ENCODE assay signal across 39 cellular contexts in the genomic region with DNA sequence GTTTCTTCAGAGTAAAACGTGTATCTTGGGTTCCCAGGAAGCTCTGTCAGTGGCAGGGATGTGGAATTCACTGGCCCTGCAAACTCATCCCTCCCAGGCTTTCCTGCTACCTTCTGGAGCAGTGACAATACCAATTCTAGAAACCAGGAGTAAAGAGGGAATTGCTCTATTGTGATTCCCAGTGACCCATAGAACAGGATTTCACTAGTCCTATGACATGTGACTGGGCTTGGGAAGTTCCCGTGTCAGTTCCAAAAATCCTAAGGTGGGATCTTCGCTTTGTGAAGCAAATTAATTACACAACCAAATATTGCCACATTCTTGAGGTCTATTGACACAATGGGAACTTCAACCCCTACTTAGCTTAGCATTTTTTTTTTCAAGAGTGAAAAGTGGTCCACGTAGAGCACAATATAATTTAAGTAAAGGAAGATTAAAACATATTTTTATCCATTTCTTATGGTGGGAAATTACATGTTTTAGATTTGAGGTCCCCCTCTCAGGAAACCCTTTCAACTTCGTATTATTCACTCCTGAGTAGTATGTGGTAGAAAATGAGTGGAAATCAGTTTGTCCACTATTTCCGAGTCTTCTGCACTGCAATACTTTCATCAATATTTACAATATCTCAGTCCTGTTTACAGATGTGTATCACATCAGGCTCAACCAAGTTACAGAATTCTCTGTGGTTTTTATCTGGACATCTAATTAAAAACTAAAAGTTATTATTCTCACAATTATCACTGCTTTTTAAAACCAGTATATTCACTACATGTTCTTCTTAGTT.
DNase-seq lines count a peak whose midpoint lies in the region; ATAC-seq, FAIRE-seq and TF ChIP-seq lines count a peak whose summit lies in the region.
"Had no signal": no experiment of that assay in that cellular context is flagged by ENCODE, and none has a peak within 500 bp of the region (broad histone marks: within the 10 kb centered on the region; RNA-seq: fewer than 3 reads in every experiment).

No MANE protein-coding gene starts in this region.

- H4K20me1 ChIP-seq in SK-N-SH (ENCODE audit: insufficient read depth) (no peaks in the 10 kb centered on the region), endothelial cell of umbilical vein (replicated peaks; ENCODE audit: control insufficient read depth, extremely low read depth, insufficient read depth, low read length) (no peaks in the 10 kb centered on the region), HepG2 (ENCODE audit: insufficient read depth, low read length) (no peaks in the 10 kb centered on the region)

- in situ Hi-C loops in HepG2 (cut with HindIII; ENCODE audit: extremely low pct_ligation_motif_present, low pct_unique_long_range_greater_than_20kb): no loop called here

- CTCF ChIA-PET in SK-N-SH (lab: Yijun Ruan, JAX) (no interaction called here), endothelial cell of umbilical vein (lab: Charles Lee) (no interaction called here), HepG2 (lab: Yijun Ruan, JAX; ENCODE audit: low intra/inter-chr PET ratio, low total read pairs) (no interaction called here)

- ATAC-seq in SK-N-SH treated with all-trans-retinoic acid at 6 μM for 48 hours (no peak), HepG2 (peak; percentile 89)
- no peak for ATAC-seq in activated naive CD4-positive, alpha-beta T cell treated with anti-CD3 and anti-CD28 coated beads, Interleukin-2, amount 50 U/mL, for 72 hours
- ATAC-seq: activated CD8-positive, alpha-beta T cell treated with anti-CD3 and anti-CD28 coated beads for 36 hours; K562; stimulated activated naive CD8-positive, alpha-beta T cell treated with anti-CD3 and anti-CD28 coated beads, Interleukin-15, Interleukin-2, amounts not matched to agents 100 U/mL and 50 U/mL, for 24 hours had no signal

- no peaks in the 10 kb centered on the region for H3K9me1 ChIP-seq in endothelial cell of umbilical vein (replicated peaks; ENCODE audit: control insufficient read depth, extremely low read depth, insufficient read depth, low read length)

- dilution Hi-C loops in endothelial cell of umbilical vein (cut with MboI; ENCODE audit: extremely low pct_ligation_motif_present, low sequenced_read_pairs): no loop called here

- no peaks in the 10 kb centered on the region for H3K9me3 Mint-ChIP-seq in activated naive CD4-positive, alpha-beta T cell treated with anti-CD3 and anti-CD28 coated beads, Interleukin-2, amount 50 U/mL, for 72 hours
- H3K9me3 Mint-ChIP-seq: activated CD8-positive, alpha-beta T cell treated with anti-CD3 and anti-CD28 coated beads for 36 hours; activated T-helper 2 cell treated with anti-CD3 and anti-CD28 coated beads, Interferon-gamma antibody, Interleukin-2, Interleukin-4, amounts not matched to agents 10 μg/mL and 5 μg/mL and 100 μg/mL, durations not matched to agents 14 hours and 24 hours and 36 hours; nephron progenitor cell; T-helper 1 cell treated with Interleukin-12 subunit alpha and Interleukin-12 subunit beta and Interleukin-4 antibody, amounts not matched to agents 30 μg/mL and 1 μg/mL, for 36 hours had no signal

- TF ChIP-seq CTCF in SK-N-SH (IDR thresholded peaks at IDR 0.05): no peak
- no peak for TF ChIP-seq CTCF in endothelial cell of umbilical vein (IDR thresholded peaks at IDR 0.05; ENCODE audit: extremely low read depth in 1 of 2, insufficient read depth in 1 of 2, low read depth in 1 of 2, low read length in 2 of 2)
- TF ChIP-seq CTCF in HepG2 (CRISPR knock-in tag; IDR thresholded peaks at IDR 0.05): no peak

- H3K9me3 ChIP-seq in SK-N-SH (no peaks in the 10 kb centered on the region), endothelial cell of umbilical vein (replicated peaks; ENCODE audit: control insufficient read depth, insufficient read depth, low read length) (no peaks in the 10 kb centered on the region), HepG2 (ENCODE audit: low read length) (no peaks in the 10 kb centered on the region), skeletal muscle satellite cell (replicated peaks; ENCODE audit: low read length) (no peaks in the 10 kb centered on the region)
- H3K9me3 ChIP-seq: pancreas, spleen, thoracic aorta had no signal

- no peaks in the 10 kb centered on the region for H3K79me2 ChIP-seq in SK-N-SH (ENCODE audit: insufficient read depth)
- H3K79me2 ChIP-seq in endothelial cell of umbilical vein (ENCODE audit: control insufficient read depth, insufficient read depth, low read length): no peaks in the 10 kb centered on the region
- H3K79me2 ChIP-seq in HepG2 (ENCODE audit: insufficient read depth, low read length): peaks cover 45% of the 10 kb centered on the region

- WGBS in SK-N-SH (ENCODE audit: low lambda C conversion rate): 67% methylated on average over 6 of the region's 6 CpGs
- 1% methylated on average over 6 of the region's 6 CpGs for WGBS in HepG2 (ENCODE audit: low lambda C conversion rate)

- intact Hi-C loops in endothelial cell of umbilical vein (cut with micrococcal nuclease): no loop called here
- intact Hi-C loops in HepG2 (cut with micrococcal nuclease; ENCODE audit: unreplicated experiment): loop anchor here (2.0 kb wide), 2 partner anchors 14 to 88 kb away; no protein-coding TSS in a partner anchor

- POLR2A ChIA-PET in SK-N-SH (lab: Yijun Ruan, JAX): no interaction called here
- POLR2A ChIA-PET in endothelial cell of umbilical vein (lab: Charles Lee): no interaction called here
- POLR2A ChIA-PET in HepG2 (lab: Yijun Ruan, JAX): interaction anchor here (0.6 to 2.4 kb wide), 5 partner anchors 8 to 717 kb away, joined by 3 to 11 read pairs (median 6); no protein-coding TSS in a partner anchor

- H3K4me2 ChIP-seq in SK-N-SH: 0 out of 2 replicates have a peak overlapping the region, but pooled peaks have one; percentile 7
- peak overlapping the region; percentile 37 for H3K4me2 ChIP-seq in endothelial cell of umbilical vein (ENCODE audit: insufficient read depth, low read length)
- peak overlapping the region; percentile 84 for H3K4me2 ChIP-seq in HepG2 (ENCODE audit: low read depth, low read length)
- peak overlapping the region; percentile 50 for H3K4me2 ChIP-seq in skeletal muscle satellite cell (ENCODE audit: low read length)

- BruUV-seq in endothelial cell of umbilical vein (replicated peaks; lab: Mats Ljungman, UMichigan) (no TSS peak), HepG2 (replicated peaks; lab: Mats Ljungman, UMichigan) (no TSS peak)

- H3F3A ChIP-seq in SK-N-SH (replicated peaks; ENCODE audit: insufficient read depth): peaks cover 13% of the 10 kb centered on the region

- TF ChIP-seq EP300 in SK-N-SH (IDR thresholded peaks at IDR 0.05; ENCODE audit: borderline replicate concordance in 1 of 2, low read depth in 1 of 2, low read length in 1 of 2) (no peak), HepG2 (IDR thresholded peaks at IDR 0.05; ENCODE audit: low read depth in 2 of 2, low read length in 2 of 2) (peak; percentile 78 to 93; a peak in 3 of 4 replicates), HepG2 (CRISPR knock-in tag; IDR thresholded peaks at IDR 0.05; ENCODE audit: borderline replicate concordance) (peak; percentile 56; the same call in 1 of the 2 replicates)

- no peak overlapping the region for H3K27ac Mint-ChIP-seq in activated naive CD4-positive, alpha-beta T cell treated with anti-CD3 and anti-CD28 coated beads, Interleukin-2, amount 50 U/mL, for 72 hours
- H3K27ac Mint-ChIP-seq: activated CD8-positive, alpha-beta T cell treated with anti-CD3 and anti-CD28 coated beads for 36 hours; activated naive CD8-positive, alpha-beta T cell; activated T-helper 2 cell treated with anti-CD3 and anti-CD28 coated beads, Interferon-gamma antibody, Interleukin-2, Interleukin-4, amounts not matched to agents 10 μg/mL and 5 μg/mL and 100 μg/mL, durations not matched to agents 14 hours and 24 hours and 36 hours; nephron progenitor cell; T-helper 1 cell treated with Interleukin-12 subunit alpha and Interleukin-12 subunit beta and Interleukin-4 antibody, amounts not matched to agents 30 μg/mL and 1 μg/mL, for 36 hours had no signal

- DNase-seq in SK-N-SH (no peak), endothelial cell of umbilical vein (ENCODE audit: low read depth, low spot score) (no peak), HepG2 (ENCODE audit: low spot score) (peak; percentile 94), A172 (ENCODE audit: low spot score) (no peak)
- no peak for DNase-seq in activated T-cell treated with anti-CD3 and anti-CD28 coated beads, Interleukin-2, amount 50 U/mL, for 1 hour
- DNase-seq in activated naive CD4-positive, alpha-beta T cell treated with anti-CD3 and anti-CD28 coated beads, Interleukin-2, amount 50 U/mL, for 72 hours (ENCODE audit: low spot score in 2 of 2): no peak
- DNase-seq: activated CD4-positive, CD25-positive, alpha-beta regulatory T cell treated with anti-CD3 and anti-CD28 coated beads, Interleukin-2, amount 50 U/mL, for 72 hours; activated CD8-positive, alpha-beta T cell treated with anti-CD3 and anti-CD28 coated beads for 36 hours; anterior cingulate cortex; COR-L47; effector CD8-positive, alpha-beta T cell; erythroblast; head of caudate nucleus; NCI-H1092; NCI-H187; NCI-H2171 treated with DMSO at 0.1 percent for 48 hours; NCI-H510A treated with DMSO at 0.1 percent for 48 hours; nephron progenitor cell; pancreas; retina; spleen; stimulated activated CD4-positive, alpha-beta T cell treated with anti-CD3 and anti-CD28 coated beads, Interleukin-2, amount 100 ng/mL, for 24 hours; stimulated activated naive CD8-positive, alpha-beta T cell treated with anti-CD3 and anti-CD28 coated beads, Interleukin-15, Interleukin-2, amounts not matched to agents 100 U/mL and 50 U/mL, for 24 hours had no signal

- no peaks in the 10 kb centered on the region for H3K36me3 Mint-ChIP-seq in activated naive CD4-positive, alpha-beta T cell treated with anti-CD3 and anti-CD28 coated beads, Interleukin-2, amount 50 U/mL, for 72 hours
- H3K36me3 Mint-ChIP-seq: activated naive CD8-positive, alpha-beta T cell had no signal

- H3K9me2 ChIP-seq in SK-N-SH: no peaks in the 10 kb centered on the region

- H3K36me3 ChIP-seq in SK-N-SH (replicated peaks in 1 of 2; ENCODE audit: control insufficient read depth in 1 of 2, insufficient read depth in 2 of 2, low read length in 1 of 2) (no peaks in the 10 kb centered on the region), endothelial cell of umbilical vein (ENCODE audit: control insufficient read depth in 2 of 2, extremely low read depth in 1 of 2, insufficient read depth in 2 of 2, low read length in 2 of 2) (no peaks in the 10 kb centered on the region), HepG2 (replicated peaks in 1 of 2; ENCODE audit: control insufficient read depth in 1 of 2, insufficient read depth in 2 of 2, low read length in 2 of 2) (no peaks in the 10 kb centered on the region), skeletal muscle satellite cell (ENCODE audit: insufficient read depth, low read length) (no peaks in the 10 kb centered on the region)
- H3K36me3 ChIP-seq: cardiac muscle cell, pancreas, spleen, thoracic aorta had no signal

- TF ChIP-seq RAD21 in SK-N-SH (IDR thresholded peaks at IDR 0.05; ENCODE audit: low read length) (no peak), HepG2 (CRISPR knock-in tag; IDR thresholded peaks at IDR 0.05) (no peak; the same call in 1 of the 2 replicates)

- H3K27ac ChIP-seq in SK-N-SH (ENCODE audit: low read depth in 2 of 2, low read length in 1 of 2) (peak overlapping the region in 1 of 2 experiments; percentile 59; a peak in 2 of 4 replicates), endothelial cell of umbilical vein (ENCODE audit: insufficient read depth, low read depth, low read length) (no peak overlapping the region), HepG2 (ENCODE audit: extremely low read length, insufficient read depth, low read length) (peak overlapping the region; percentile 94)
- H3K27ac ChIP-seq: 22Rv1, C4-2B, cardiac muscle cell, foreskin keratinocyte, pancreas, RWPE1, spleen had no signal

- H3K4me3 ChIP-seq in SK-N-SH (ENCODE audit: low read depth in 2 of 2, low read length in 1 of 2) (no peak overlapping the region), endothelial cell of umbilical vein (replicated peaks in 1 of 3; ENCODE audit: insufficient read depth in 1 of 3, low read depth in 1 of 3, low read length in 3 of 3) (no peak overlapping the region), HepG2 (replicated peaks in 1 of 3; ENCODE audit: insufficient read depth in 1 of 3, low read depth in 2 of 3, low read length in 3 of 3) (peak overlapping the region; percentile 62 to 67 (median 65); a peak in 5 of 6 replicates), skeletal muscle satellite cell (ENCODE audit: low read length) (no peak overlapping the region)
- H3K4me3 ChIP-seq: cardiac muscle cell, coronary artery, K562, lung, pancreas, spleen, thoracic aorta had no signal

- H3K4me1 ChIP-seq in SK-N-SH (ENCODE audit: control insufficient read depth in 1 of 2, insufficient read depth in 2 of 2, low read depth in 1 of 2, low read length in 1 of 2) (peaks cover 8 to 26% of the 10 kb centered on the region in 2 experiments; a peak in 3 of 4 replicates), endothelial cell of umbilical vein (ENCODE audit: control insufficient read depth, extremely low read depth, insufficient read depth, low read length) (peaks cover 13% of the 10 kb centered on the region), HepG2 (ENCODE audit: insufficient read depth, low read length) (peaks cover 94% of the 10 kb centered on the region), skeletal muscle satellite cell (ENCODE audit: control insufficient read depth, insufficient read depth, low read length) (peaks cover 17% of the 10 kb centered on the region)
- H3K4me1 ChIP-seq: foreskin keratinocyte, pancreas, spleen had no signal

- H2AFZ ChIP-seq in SK-N-SH (ENCODE audit: low read depth) (no peak overlapping the region), endothelial cell of umbilical vein (ENCODE audit: low read depth, low read length) (no peak overlapping the region), HepG2 (ENCODE audit: low read length) (peak overlapping the region; percentile 32)

- TF ChIP-seq POLR2A in endothelial cell of umbilical vein (IDR thresholded peaks at IDR 0.05; ENCODE audit: low read depth, low read length): no peak
- TF ChIP-seq POLR2A in HepG2 (IDR thresholded peaks at IDR 0.05; ENCODE audit: insufficient read depth in 1 of 2, low read depth in 2 of 2, low read length in 2 of 2): peak; percentile 42 to 86; a peak in 3 of 4 replicates

- no peak overlapping the region for H3K9ac ChIP-seq in SK-N-SH
- H3K9ac ChIP-seq in endothelial cell of umbilical vein (replicated peaks; ENCODE audit: extremely low read depth, insufficient read depth, low read length): no peak overlapping the region
- H3K9ac ChIP-seq in HepG2 (ENCODE audit: insufficient read depth, low read depth, low read length): peak overlapping the region; percentile 73
- peak overlapping the region; percentile 43 for H3K9ac ChIP-seq in skeletal muscle satellite cell (ENCODE audit: low read depth, low read length)

- H3K27me3 ChIP-seq in SK-N-SH (ENCODE audit: insufficient read depth) (no peaks in the 10 kb centered on the region), endothelial cell of umbilical vein (ENCODE audit: control insufficient read depth in 2 of 2, insufficient read depth in 2 of 2, low read length in 2 of 2) (peaks cover 0 to 2% of the 10 kb centered on the region in 2 experiments), HepG2 (ENCODE audit: control insufficient read depth in 1 of 2, insufficient read depth in 2 of 2, low read length in 2 of 2) (no peaks in the 10 kb centered on the region), skeletal muscle satellite cell (ENCODE audit: control insufficient read depth, insufficient read depth, low read length) (peaks cover 8% of the 10 kb centered on the region)
- H3K27me3 ChIP-seq: cardiac muscle cell, foreskin keratinocyte, pancreas, spleen had no signal

- no peak for FAIRE-seq in endothelial cell of umbilical vein (lab: Jason Lieb, UNC)
- peak; percentile 93 for FAIRE-seq in HepG2 (lab: Jason Lieb, UNC)
- FAIRE-seq: K562, pancreas, TTC549, urothelium cell line had no signal

Comparison
In these comparisons a context has a peak if more than half of its experiments do, and no peak if none do; other contexts are left out.
1. H3K4me2 ChIP-seq: peak in every context shown above with its lines; median percentile 84 in HepG2; 50 in skeletal muscle satellite cell; 37 in endothelial cell of umbilical vein; 7 in SK-N-SH.
2. H3K4me3 ChIP-seq: peak in HepG2 (3 of 3); none in SK-N-SH (0 of 2), endothelial cell of umbilical vein (0 of 3) and skeletal muscle satellite cell (single experiment).
3. H3K9ac ChIP-seq: peak in HepG2 (single experiment) and skeletal muscle satellite cell (single experiment); none in SK-N-SH (single experiment) and endothelial cell of umbilical vein (single experiment).